In the genomic region with DNA sequence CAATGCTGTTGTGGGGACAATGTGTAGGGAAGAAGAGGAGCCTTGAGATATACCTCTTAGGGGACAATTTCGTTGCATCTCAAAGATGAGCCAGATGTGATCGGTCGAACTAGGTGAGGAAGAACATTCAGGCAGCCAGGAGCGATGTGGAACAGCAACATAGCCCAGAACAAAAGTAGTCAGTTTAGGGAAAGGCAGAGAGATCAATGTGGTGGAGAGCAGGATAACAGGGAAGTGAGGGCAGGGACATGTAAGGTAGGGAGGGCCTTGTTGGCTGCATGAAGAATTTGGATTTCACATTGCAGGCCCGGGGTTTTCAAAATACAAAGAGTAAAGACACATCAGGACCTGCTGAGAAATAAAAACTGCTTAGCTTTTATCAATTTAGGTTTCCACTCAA, we compare ENCODE assay signal across 25 cellular contexts. TPM values are rescaled to one million over a fixed set of nuclear protein-coding genes. Genes with fewer than 3 reads are reported as not detected.
DNase-seq lines count a peak whose midpoint lies in the region; ATAC-seq, FAIRE-seq and TF ChIP-seq lines count a peak whose summit lies in the region.
"Had no signal": no experiment of that assay in that cellular context is flagged by ENCODE, and none has a peak within 500 bp of the region (broad histone marks: within the 10 kb centered on the region; RNA-seq: fewer than 3 reads in every experiment).

No MANE protein-coding gene starts in this region.

- no peaks in the 10 kb centered on the region for H3K36me3 Mint-ChIP-seq in GM23338 (ENCODE audit: low read depth)
- no peaks in the 10 kb centered on the region for H3K36me3 Mint-ChIP-seq in WTC11
- H3K36me3 Mint-ChIP-seq: CD8-positive, alpha-beta T cell had no signal

- no peak overlapping the region for H3K56ac ChIP-seq in H1 (replicated peaks; ENCODE audit: insufficient read length, low read depth, low read length)

- DNase-seq in GM23338 (ENCODE audit: low spot score) = no peak
- DNase-seq in WTC11 (ENCODE audit: low spot score) = no peak
- no peak for DNase-seq in H1 (ENCODE audit: low read depth in 1 of 2, low spot score in 2 of 2)
- no peak for DNase-seq in mesenchymal stem cell
- DNase-seq in NOMO-1 treated with DMSO at 0.1 percent for 48 hours (lab: John Stamatoyannopoulos, UW; ENCODE audit: unreplicated experiment) = no peak
- DNase-seq in NCI-H748 (lab: John Stamatoyannopoulos, UW; ENCODE audit: unreplicated experiment) = no peak
- no peak for DNase-seq in coronary artery (ENCODE audit: low spot score)
- DNase-seq: AML-193; Caco-2; Calu3; CD4-positive, alpha-beta T cell; CD8-positive, alpha-beta T cell; DMS79 treated with DMSO at 0.1 percent for 48 hours; GF-D8 had no signal

- H3K79me1 ChIP-seq in H1 (ENCODE audit: low read depth, low read length) (no peaks in the 10 kb centered on the region), mesenchymal stem cell (replicated peaks; ENCODE audit: low read length, poor library complexity, severe bottlenecking) (no peaks in the 10 kb centered on the region)

- H2BK20ac ChIP-seq in H1 (ENCODE audit: low read length) = no peak overlapping the region

- H2BK120ac ChIP-seq in H1 (replicated peaks; ENCODE audit: low read depth, low read length) (no peak overlapping the region), mesenchymal stem cell (ENCODE audit: low read depth, low read length) (no peak overlapping the region)

- H3K4me1 Mint-ChIP-seq in GM23338 (peaks cover 11% of the 10 kb centered on the region; the same call in 2 of the 3 replicates), WTC11 (peaks cover 15% of the 10 kb centered on the region)

- no peak overlapping the region for H3K4me3 ChIP-seq in GM23338
- no peak overlapping the region for H3K4me3 ChIP-seq in H1 (ENCODE audit: extremely low read depth in 1 of 4, insufficient read depth in 2 of 4, low read depth in 3 of 4, low read length in 4 of 4)
- no peak overlapping the region for H3K4me3 ChIP-seq in mesenchymal stem cell (ENCODE audit: insufficient read depth in 1 of 2, low read depth in 1 of 2, low read length in 2 of 2)
- no peak overlapping the region for H3K4me3 ChIP-seq in coronary artery
- H3K4me3 ChIP-seq: A549; BLaER1 treated with 17β-estradiol and CSF1 and Interleukin-3, amounts not matched to agents 10 nM and 100 nM had no signal

- H3K27ac ChIP-seq in GM23338 (ENCODE audit: low read depth) (no peak overlapping the region), H1 (ENCODE audit: low read depth, low read length) (no peak overlapping the region), mesenchymal stem cell (ENCODE audit: low read length, poor library complexity, severe bottlenecking) (no peak overlapping the region), coronary artery (no peak overlapping the region)
- H3K27ac ChIP-seq: 22Rv1; A549; BLaER1 treated with 17β-estradiol and CSF1 and Interleukin-3, amounts not matched to agents 10 nM and 100 nM; C4-2B had no signal

- no peaks in the 10 kb centered on the region; the same call in 2 of the 3 replicates for H3K9me3 Mint-ChIP-seq in GM23338
- no peaks in the 10 kb centered on the region for H3K9me3 Mint-ChIP-seq in WTC11
- H3K9me3 Mint-ChIP-seq: CD4-positive, alpha-beta T cell; CD8-positive, alpha-beta T cell had no signal

- H3K18ac ChIP-seq in H1 (ENCODE audit: extremely low read depth, low read length) (0 out of 2 replicates have a peak overlapping the region, but pooled peaks have one; percentile 5), mesenchymal stem cell (ENCODE audit: low read depth in 1 of 2, low read length in 2 of 2) (no peak overlapping the region)

- H3K27me3 ChIP-seq in GM23338 (ENCODE audit: insufficient read depth) (no peaks in the 10 kb centered on the region), H1 (replicated peaks in 1 of 4; ENCODE audit: control insufficient read depth in 3 of 4, extremely low read depth in 1 of 4, insufficient read depth in 3 of 4, low read length in 3 of 4) (no peaks in the 10 kb centered on the region), mesenchymal stem cell (ENCODE audit: control insufficient read depth in 1 of 2, insufficient read depth in 1 of 2, low read length in 2 of 2) (no peaks in the 10 kb centered on the region)
- H3K27me3 ChIP-seq: BLaER1 treated with 17β-estradiol and CSF1 and Interleukin-3, amounts not matched to agents 10 nM and 100 nM had no signal

- H3K4me3 Mint-ChIP-seq in GM23338 = no peak overlapping the region
- H3K4me3 Mint-ChIP-seq in WTC11 = no peak overlapping the region
- H3K4me3 Mint-ChIP-seq: B cell; CD4-positive, alpha-beta T cell; CD8-positive, alpha-beta T cell had no signal

- H4K8ac ChIP-seq in H1 (ENCODE audit: extremely low read depth, insufficient read depth, low read length) (no peak overlapping the region), mesenchymal stem cell (ENCODE audit: low read length) (no peak overlapping the region)

- H3K4me2 ChIP-seq in GM23338 (no peak overlapping the region), H1 (ENCODE audit: insufficient read depth in 1 of 2, low read depth in 2 of 2, low read length in 2 of 2) (no peak overlapping the region), mesenchymal stem cell (ENCODE audit: low read length, poor library complexity, severe bottlenecking) (no peak overlapping the region)
- H3K4me2 ChIP-seq: A549; BLaER1 treated with 17β-estradiol and CSF1 and Interleukin-3, amounts not matched to agents 10 nM and 100 nM had no signal

- H3K4ac ChIP-seq in H1 (replicated peaks; ENCODE audit: insufficient read length, low read depth, low read length) = no peak overlapping the region
- H3K4ac ChIP-seq in mesenchymal stem cell (ENCODE audit: low read depth in 1 of 2, low read length in 2 of 2) = no peak overlapping the region

- H3K23me2 ChIP-seq in H1 (ENCODE audit: low read depth, low read length) = peaks cover 2% of the 10 kb centered on the region; the same call in 1 of the 2 replicates

- no peak for TF ChIP-seq RAD21 in H1 (IDR thresholded peaks at IDR 0.05 in 1 of 2, conservative IDR thresholded peaks at IDR 0.05 in 1 of 2; ENCODE audit: low read depth in 2 of 2, low read length in 2 of 2)

- no peak for TF ChIP-seq EP300 in H1 (IDR thresholded peaks at IDR 0.05; ENCODE audit: borderline replicate concordance in 1 of 2, low read depth in 2 of 2, low read length in 2 of 2)

- WGBS in H1 (ENCODE audit: extremely low coverage in 1 of 2, insufficient coverage in 1 of 2, insufficient read length in 1 of 2, insufficient replicate concordance in 2 of 2, low coverage in 1 of 2, low lambda C conversion rate in 2 of 2, missing lambda C conversion rate in 1 of 2), 2 experiments = 91% methylated on average over 5 of the region's 5 CpGs; no CpG with 5 or more reads in 1 of the 2 experiments
- WGBS in mesenchymal stem cell = 97% methylated on average over 4 of the region's 5 CpGs

- H3K9me3 ChIP-seq in H1 (ENCODE audit: insufficient read depth in 2 of 2, low read depth in 1 of 2, low read length in 1 of 2) (no peaks in the 10 kb centered on the region), mesenchymal stem cell (ENCODE audit: control insufficient read depth, low read length) (no peaks in the 10 kb centered on the region)
- H3K9me3 ChIP-seq: A549; BLaER1 treated with 17β-estradiol and CSF1 and Interleukin-3, amounts not matched to agents 10 nM and 100 nM; Caco-2 had no signal

- no peaks in the 10 kb centered on the region for H3F3A ChIP-seq in GM23338 (replicated peaks; ENCODE audit: low read depth)

- H2BK5ac ChIP-seq in H1 (ENCODE audit: low read depth, low read length) (no peak overlapping the region; the same call in 1 of the 2 replicates), mesenchymal stem cell (ENCODE audit: low read depth, low read length, poor library complexity, severe bottlenecking) (no peak overlapping the region)

- no peak for FAIRE-seq in H1 (lab: Jason Lieb, UNC)
- FAIRE-seq: A549, D721Med, G401.6, GM12891, GM19239 had no signal

- TF ChIP-seq CTCF in GM23338 (conservative IDR thresholded peaks at IDR 0.05; ENCODE audit: low read depth in 2 of 2) (no peak), WTC11 (IDR thresholded peaks at IDR 0.05) (no peak), H1 (IDR thresholded peaks at IDR 0.05; ENCODE audit: control extremely low read depth in 1 of 3, insufficient read depth in 1 of 3, low read depth in 1 of 3, low read length in 3 of 3) (no peak), coronary artery (IDR thresholded peaks at IDR 0.05) (no peak)

- H3K79me2 ChIP-seq in GM23338 (replicated peaks; ENCODE audit: insufficient read depth) = no peaks in the 10 kb centered on the region
- H3K79me2 ChIP-seq in H1 (ENCODE audit: control insufficient read depth in 1 of 2, insufficient read depth in 2 of 2, low read length in 2 of 2) = no peaks in the 10 kb centered on the region

- POLR2A ChIA-PET in WTC11 (lab: Charles Lee) (no interaction called here), H1 (lab: Charles Lee; ENCODE audit: partially characterized antibody) (no interaction called here)

- no peaks in the 10 kb centered on the region for H3K27me3 Mint-ChIP-seq in GM23338 (ENCODE audit: insufficient read depth, low read depth, poor library complexity)
- no peaks in the 10 kb centered on the region for H3K27me3 Mint-ChIP-seq in WTC11 (ENCODE audit: low read depth)
- H3K27me3 Mint-ChIP-seq: B cell; CD4-positive, alpha-beta T cell had no signal

- H2BK12ac ChIP-seq in H1 (ENCODE audit: low read depth, low read length) (0 out of 2 replicates have a peak overlapping the region, but pooled peaks have one; percentile 42), mesenchymal stem cell (ENCODE audit: low read length in 2 of 2) (no peak overlapping the region)

- H3K4me1 ChIP-seq in GM23338 (ENCODE audit: insufficient read depth) (no peaks in the 10 kb centered on the region), H1 (replicated peaks in 1 of 4; ENCODE audit: control insufficient read depth in 3 of 4, insufficient read depth in 4 of 4, low read length in 3 of 4) (no peaks in the 10 kb centered on the region), mesenchymal stem cell (ENCODE audit: control insufficient read depth, insufficient read depth, low read depth, low read length) (peaks cover 2% of the 10 kb centered on the region)
- H3K4me1 ChIP-seq: A549 had no signal

- ATAC-seq in GM23338 (peak; percentile 44; the same call in 2 of the 3 replicates), WTC11 (peak; percentile 79)
- ATAC-seq: A549; CD8-positive, alpha-beta T cell had no signal

- H4K91ac ChIP-seq in H1 (replicated peaks; ENCODE audit: insufficient read length, low read length) (no peak overlapping the region), mesenchymal stem cell (ENCODE audit: low read length) (no peak overlapping the region)

- H3K9ac ChIP-seq in H1 (replicated peaks in 1 of 4; ENCODE audit: extremely low read depth in 1 of 4, low read depth in 3 of 4, low read length in 3 of 4) = no peak overlapping the region
- H3K9ac ChIP-seq in mesenchymal stem cell (ENCODE audit: low read length) = no peak overlapping the region
- H3K9ac ChIP-seq: BLaER1 treated with 17β-estradiol and CSF1 and Interleukin-3, amounts not matched to agents 10 nM and 100 nM had no signal

- H2AK5ac ChIP-seq in H1 (ENCODE audit: low read depth, low read length) = no peak overlapping the region
- H2AK5ac ChIP-seq in mesenchymal stem cell (ENCODE audit: low read length, severe bottlenecking) = peak overlapping the region; percentile 23

- no peak overlapping the region for H4K5ac ChIP-seq in H1 (ENCODE audit: insufficient read length, low read depth, low read length)

- CTCF ChIA-PET in WTC11 (lab: Charles Lee) = no interaction called here
- CTCF ChIA-PET in H1 (lab: Charles Lee; ENCODE audit: partially characterized antibody) = interaction anchor here (1.0 to 1.3 kb wide), 2 partner anchors 17 to 25 kb away, joined by 3 to 4 read pairs; no protein-coding TSS in a partner anchor

- H2BK15ac ChIP-seq in H1 (ENCODE audit: low read length) = no peak overlapping the region
- no peak overlapping the region for H2BK15ac ChIP-seq in mesenchymal stem cell (ENCODE audit: low read depth, poor library complexity, severe bottlenecking)

- TF ChIP-seq POLR2A in H1 (IDR thresholded peaks at IDR 0.05; ENCODE audit: control extremely low read depth in 1 of 2, low read depth in 2 of 2, low read length in 2 of 2) = no peak

- no peak overlapping the region for H2AFZ ChIP-seq in GM23338
- H2AFZ ChIP-seq in H1 (ENCODE audit: low read length) = no peak overlapping the region; the same call in 1 of the 2 replicates
- H2AFZ ChIP-seq in mesenchymal stem cell (ENCODE audit: low read depth, low read length) = no peak overlapping the region

- H3K9me2 ChIP-seq in GM23338 (ENCODE audit: insufficient read depth) = no peaks in the 10 kb centered on the region

- H3K14ac ChIP-seq in H1 (ENCODE audit: insufficient read length) (no peak overlapping the region), mesenchymal stem cell (ENCODE audit: low read length in 2 of 2) (peak overlapping the region in 1 of 2 experiments; percentile 4)

- H4K20me1 ChIP-seq in GM23338 (replicated peaks; ENCODE audit: insufficient read depth) (no peaks in the 10 kb centered on the region), H1 (replicated peaks in 1 of 2; ENCODE audit: control insufficient read depth in 1 of 2, insufficient read depth in 2 of 2, low read length in 2 of 2) (no peaks in the 10 kb centered on the region)
- H4K20me1 ChIP-seq: BLaER1 treated with 17β-estradiol and CSF1 and Interleukin-3, amounts not matched to agents 10 nM and 100 nM had no signal

- no peaks in the 10 kb centered on the region for H3K36me3 ChIP-seq in GM23338 (ENCODE audit: insufficient read depth)
- no peaks in the 10 kb centered on the region for H3K36me3 ChIP-seq in H1 (ENCODE audit: control insufficient read depth in 2 of 4, insufficient read depth in 4 of 4, low read length in 3 of 4)
- no peaks in the 10 kb centered on the region for H3K36me3 ChIP-seq in mesenchymal stem cell (ENCODE audit: control insufficient read depth in 1 of 2, insufficient read depth in 2 of 2, low read depth in 1 of 2, low read length in 2 of 2)
- H3K36me3 ChIP-seq: BLaER1 treated with 17β-estradiol and CSF1 and Interleukin-3, amounts not matched to agents 10 nM and 100 nM had no signal

- no peak overlapping the region for H3K27ac Mint-ChIP-seq in GM23338
- no peak overlapping the region for H3K27ac Mint-ChIP-seq in WTC11
- H3K27ac Mint-ChIP-seq: B cell; CD4-positive, alpha-beta T cell; CD8-positive, alpha-beta T cell had no signal

- H3K23ac ChIP-seq in H1 (ENCODE audit: insufficient read length) (no peak overlapping the region), mesenchymal stem cell (ENCODE audit: low read length in 2 of 2) (no peak overlapping the region)

RNA-seq across cellular contexts. Expression of gene MACC1, which starts 29.1 kb away (rescaled TPM):
- 13.4 and 14.2 TPM in 2 replicates for total RNA-seq in GM23338 (2014; rRNA removed; shearing (Covaris generic))
- 3.4 and 5.2 TPM in 2 replicates for polyA plus RNA-seq in GM23338 (2016; fragmentation: Nextera tagmentation; extraction: Ambion mirVana)
- total RNA-seq in WTC11 (2021) = 14.6 to 23.0 TPM (median 22.4 TPM) in 3 replicates
- 17.1 and 17.2 TPM in 2 replicates for total RNA-seq in H1 (2021; fragmentation: NEBNext Ultra II Directional; extraction: Animal tissue kit (Norgen Biotek cat#: 25700))
- polyA plus RNA-seq in H1 (2011; rRNA removed) = 1.2 and 2.0 TPM in 2 replicates
- polyA plus RNA-seq in H1 (2011; cell fraction: cytosol; rRNA removed) = 2.3 TPM
- polyA plus RNA-seq in H1 (2011; cell fraction: nucleus; rRNA removed) = 2.0 TPM
- polyA plus RNA-seq in H1 (2012, experiment 1 of 2) = 4.6 to 6.8 TPM (median 5.1 TPM) in 4 replicates
- polyA plus RNA-seq in H1 (2012, experiment 2 of 2) = 0.28 TPM
- polyA plus RNA-seq in H1 (2013, experiment 1 of 2) = 6.3 TPM
- 5.8 TPM for polyA plus RNA-seq in H1 (2013, experiment 2 of 2)
- 17.6 and 27.1 TPM in 2 replicates for polyA minus RNA-seq in H1 (2011; rRNA and poly(A)+ RNA removed)
- 15.5 TPM for polyA minus RNA-seq in H1 (2011; cell fraction: cytosol; rRNA and poly(A)+ RNA removed)
- polyA minus RNA-seq in H1 (2011; cell fraction: nucleus; rRNA and poly(A)+ RNA removed) = 29.1 TPM
- polyA plus RNA-seq in mesenchymal stem cell (2013, experiment 1 of 2) = under 0.01 TPM
- not detected for polyA plus RNA-seq in mesenchymal stem cell (2013, experiment 2 of 2)
- total RNA-seq: A172 had no signal
- polyA plus RNA-seq: BJ had no signal
